2 cellular contexts compared by ENCODE assay signal in genomic region chr16:18336636-18337035, GRCh38. TPM values are rescaled to one million over a fixed set of nuclear protein-coding genes. Genes with fewer than 3 reads are reported as not detected.
"Had no signal": no experiment of that assay in that cellular context is flagged by ENCODE, and none has a peak within 500 bp of the region (broad histone marks: within the 10 kb centered on the region; RNA-seq: fewer than 3 reads in every experiment).

TSS of gene NPIPA8 (minus strand) at chr16:18336736. CDS start at chr16:18332662, 4,074 bp downstream.

RNA-seq across cellular contexts. Expression of gene NPIPA8, which starts in this region (rescaled TPM):
- total RNA-seq: mononuclear cell, thoracic aorta had no signal
